ENCODE assay signal across 11 cellular contexts in genomic region chr17:1006054-1006453, GRCh38. TPM values are rescaled to one million over a fixed set of nuclear protein-coding genes. Genes with fewer than 3 reads are reported as not detected.
DNase-seq lines count a peak whose midpoint lies in the region; ATAC-seq and TF ChIP-seq lines count a peak whose summit lies in the region.
"Had no signal": no experiment of that assay in that cellular context is flagged by ENCODE, and none has a peak within 500 bp of the region (broad histone marks: within the 10 kb centered on the region; RNA-seq: fewer than 3 reads in every experiment).

No MANE protein-coding gene starts in this region.

- no peak for TF ChIP-seq POLR2A in uterus (IDR thresholded peaks at IDR 0.05)

- no peaks in the 10 kb centered on the region for H3K9me3 Mint-ChIP-seq in naive thymus-derived CD8-positive, alpha-beta T cell
- H3K9me3 Mint-ChIP-seq: naive B cell had no signal

- TF ChIP-seq CTCF in cardiac muscle cell (IDR thresholded peaks at IDR 0.05; ENCODE audit: low read depth, low read length) = no peak
- no peak for TF ChIP-seq CTCF in uterus (IDR thresholded peaks at IDR 0.05)

- POLR2A ChIA-PET in naive thymus-derived CD8-positive, alpha-beta T cell (lab: Charles Lee) = interaction anchor here (1.1 kb wide), 1 partner anchor 10 kb away, joined by 6 read pairs; the partner anchor contains the start of gene TIMM22

- H3K27me3 ChIP-seq in cardiac muscle cell (no peaks in the 10 kb centered on the region), uterus (no peaks in the 10 kb centered on the region)

- peaks cover 0 to 33% (median 0%) of the 10 kb centered on the region in 3 donors for H3K36me3 Mint-ChIP-seq in naive thymus-derived CD8-positive, alpha-beta T cell

- H3K36me3 ChIP-seq in cardiac muscle cell (peaks cover 40% of the 10 kb centered on the region), uterus (no peaks in the 10 kb centered on the region)

- H3K27me3 Mint-ChIP-seq in naive thymus-derived CD8-positive, alpha-beta T cell = peaks cover 0 to 2% (median 0%) of the 10 kb centered on the region in 5 donors
- H3K27me3 Mint-ChIP-seq: naive B cell had no signal

- H3K27ac Mint-ChIP-seq in naive thymus-derived CD8-positive, alpha-beta T cell = peak overlapping the region in 7 of 10 donors; percentile 69 to 98 (median 85)

- H3K9me3 ChIP-seq in cardiac muscle cell (ENCODE audit: low read depth) (no peaks in the 10 kb centered on the region), uterus (no peaks in the 10 kb centered on the region)

- H3K4me3 ChIP-seq in cardiac muscle cell (no peak overlapping the region), uterus (no peak overlapping the region)
- H3K4me3 ChIP-seq: GM23248 had no signal

- intact Hi-C loops in Right ventricle myocardium inferior (cut with DNase I) = no loop called here
- intact Hi-C loops in uterus (cut with DNase I; ENCODE audit: low total_unique reads) = no loop called here

- H3K27ac ChIP-seq in cardiac muscle cell (peak overlapping the region; percentile 23), epithelial cell of prostate (peak overlapping the region; percentile 20), uterus (peak overlapping the region; percentile 60 to 61)
- H3K27ac ChIP-seq: GM23248 had no signal

- peaks cover 10 to 15% (median 13%) of the 10 kb centered on the region in 4 donors for H3K4me1 Mint-ChIP-seq in naive thymus-derived CD8-positive, alpha-beta T cell

- DNase-seq in cardiac muscle cell (ENCODE audit: low read depth in 1 of 2, low spot score in 1 of 2) = no peak
- no peak for DNase-seq in Right ventricle myocardium inferior (ENCODE audit: missing footprints)
- no peak for DNase-seq in epithelial cell of prostate (ENCODE audit: low read depth, low spot score)
- peak in 1 of 10 donors; percentile 21 for DNase-seq in naive thymus-derived CD8-positive, alpha-beta T cell
- no peak for DNase-seq in uterus
- no peak for DNase-seq in NCI-H187 (lab: John Stamatoyannopoulos, UW)
- no peak for DNase-seq in ACHN
- DNase-seq: naive B cell; stimulated activated CD4-positive, alpha-beta T cell treated with anti-CD3 and anti-CD28 coated beads, Interleukin-2, amount 100 ng/mL, for 24 hours had no signal

- peak overlapping the region in 6 of 10 donors; percentile 63 to 85 (median 72) for H3K4me3 Mint-ChIP-seq in naive thymus-derived CD8-positive, alpha-beta T cell

- in situ Hi-C loops in ACHN (cut with HindIII; ENCODE audit: low pct_ligation_motif_present, low pct_unique_long_range_greater_than_20kb, low sequenced_read_pairs) = no loop called here

- no peak for ATAC-seq in Right ventricle myocardium inferior
- ATAC-seq in naive thymus-derived CD8-positive, alpha-beta T cell = peak; percentile 57 to 77
- ATAC-seq in HG03571 (IDR thresholded peaks at IDR 0.05; ENCODE audit: unreplicated experiment) = no peak

- H3K4me1 ChIP-seq in cardiac muscle cell (ENCODE audit: low read depth) = peaks cover 9% of the 10 kb centered on the region
- peaks cover 0 to 9% of the 10 kb centered on the region in 2 donors for H3K4me1 ChIP-seq in uterus

RNA-seq across cellular contexts. Expression of gene TIMM22, which starts 9.1 kb away (rescaled TPM):
- total RNA-seq in cardiac muscle cell = 26.8 and 28.4 TPM in 2 replicates
- polyA plus RNA-seq in cardiac muscle cell = 33.1 and 34.7 TPM in 2 replicates
- 17.3 TPM for total RNA-seq in Right ventricle myocardium inferior
- 10 to 100 TPM; 14.5 to 15.9 TPM for total RNA-seq in naive thymus-derived CD8-positive, alpha-beta T cell
- polyA plus RNA-seq in naive thymus-derived CD8-positive, alpha-beta T cell = 10 to 100 TPM; 20.8 to 25.2 (median 23.5) TPM
- 10 to 100 TPM in 2 of 4 donors, 1 to 10 TPM in 2; 5.1 to 17.1 (median 10.8) TPM for total RNA-seq in uterus

RNA-seq across cellular contexts. Expression of gene NXN, which starts 26.5 kb away (rescaled TPM):
- total RNA-seq in cardiac muscle cell (107 and 122 TPM in 2 replicates), Right ventricle myocardium inferior (18.5 TPM), uterus (10 to 100 TPM in 3 of 4 donors, 1 to 10 TPM in 1; 6.5 to 99.0 (median 49.9) TPM)
- 120 and 128 TPM in 2 replicates for polyA plus RNA-seq in cardiac muscle cell
- under 1 TPM; 0.49 to 0.70 TPM for total RNA-seq in naive thymus-derived CD8-positive, alpha-beta T cell
- under 1 TPM; 0.06 to 0.85 (median 0.07) TPM for polyA plus RNA-seq in naive thymus-derived CD8-positive, alpha-beta T cell

Comparison
In these comparisons a context has a peak if more than half of its experiments do, and no peak if none do; other contexts are left out.
1. ATAC-seq: peak in naive thymus-derived CD8-positive, alpha-beta T cell (2 of 2); none in Right ventricle myocardium inferior (single experiment) and HG03571 (single experiment).
2. RNA of gene NXN, which starts 26.5 kb away (total RNA-seq): 107 to 122 TPM in cardiac muscle cell, 6.5 to 99.0 TPM in uterus and 18.5 TPM in Right ventricle myocardium inferior (single experiment); 0.49 to 0.70 TPM in naive thymus-derived CD8-positive, alpha-beta T cell; every median in the first group is over 4 times any median in the second.
3. Peak in every context shown above with its lines, with median percentiles within 50 percentile points of each other: H3K27ac ChIP-seq.